In genomic region chr20:36645998-36646397, GRCh38 we compare ENCODE assay signal across 10 cellular contexts. TPM values are rescaled to one million over a fixed set of nuclear protein-coding genes. Genes with fewer than 3 reads are reported as not detected.
DNase-seq lines count a peak whose midpoint lies in the region; ATAC-seq and TF ChIP-seq lines count a peak whose summit lies in the region.
"Had no signal": no experiment of that assay in that cellular context is flagged by ENCODE, and none has a peak within 500 bp of the region (broad histone marks: within the 10 kb centered on the region; RNA-seq: fewer than 3 reads in every experiment).

TSS of gene SLA2 (minus strand) at chr20:36646196. CDS start at chr20:36641335, 4,861 bp downstream.

- no peak within 1 kb of the TSS for H3K4ac ChIP-seq in H9 (ENCODE audit: low read depth, low read length)

- H4K20me1 ChIP-seq in H9 (ENCODE audit: control insufficient read depth, insufficient read depth, insufficient read length): no peaks in the 10 kb centered on the region

- H2BK120ac ChIP-seq in H9 (ENCODE audit: low read depth, low read length, poor library complexity, severe bottlenecking): peak within 1 kb of the TSS; percentile 30

- H3K4me1 ChIP-seq in H9 (ENCODE audit: insufficient read depth, low read length) (peaks cover 8% of the 10 kb centered on the region; the same call in 1 of the 2 replicates), endodermal cell (ENCODE audit: control insufficient read depth, insufficient read depth, low read length) (peaks cover 13% of the 10 kb centered on the region)
- H3K4me1 ChIP-seq: parathyroid adenoma had no signal

- no peak within 1 kb of the TSS for H3T11ph ChIP-seq in H9 (ENCODE audit: low read length)

- H3K27me3 ChIP-seq in H9 (ENCODE audit: insufficient read depth, low read length) (no peaks in the 10 kb centered on the region), endodermal cell (ENCODE audit: control insufficient read depth, insufficient read depth, low read length, poor library complexity, severe bottlenecking) (no peaks in the 10 kb centered on the region)

- no CpG with 5 or more reads among the region's 9 CpGs for WGBS in H9 (ENCODE audit: extremely low coverage, insufficient read length, low lambda C conversion rate)
- WGBS in endodermal cell (ENCODE audit: insufficient coverage in 1 of 2, insufficient read length in 1 of 2), 2 experiments: 81 to 90% methylated on average over 9 of the region's 9 CpGs

- no peaks in the 10 kb centered on the region for H3K23me2 ChIP-seq in H9 (ENCODE audit: insufficient read length, low read depth, low read length, poor library complexity, severe bottlenecking)

- H3K27ac ChIP-seq in H9 (ENCODE audit: insufficient read length, low read depth, low read length) (no peak within 1 kb of the TSS), endodermal cell (ENCODE audit: low read depth, low read length) (no peak within 1 kb of the TSS)
- H3K27ac ChIP-seq: parathyroid adenoma had no signal

- H3K9me3 Mint-ChIP-seq in H9 (no peaks in the 10 kb centered on the region), endodermal cell (no peaks in the 10 kb centered on the region)
- no peaks in the 10 kb centered on the region for H3K9me3 Mint-ChIP-seq in activated CD4-positive, alpha-beta T cell treated with anti-CD3 and anti-CD28 coated beads for 36 hours (ENCODE audit: low read depth)
- H3K9me3 Mint-ChIP-seq: brain had no signal

- H3K56ac ChIP-seq in H9 (ENCODE audit: insufficient read length, low read depth, low read length): no peak within 1 kb of the TSS

- no peak within 1 kb of the TSS for H2BK12ac ChIP-seq in H9 (ENCODE audit: insufficient read length, low read depth, low read length)

- H3K4me1 Mint-ChIP-seq in H9 (peaks cover 33% of the 10 kb centered on the region in 2 experiments), endodermal cell (peaks cover 46% of the 10 kb centered on the region)
- H3K4me1 Mint-ChIP-seq in activated CD4-positive, alpha-beta T cell treated with anti-CD3 and anti-CD28 coated beads for 36 hours: peaks cover 41% of the 10 kb centered on the region

- H3K36me3 ChIP-seq in endodermal cell (ENCODE audit: control insufficient read depth, insufficient read depth, low read length): no peaks in the 10 kb centered on the region

- no peak within 1 kb of the TSS for H4K8ac ChIP-seq in H9 (replicated peaks; ENCODE audit: insufficient read length, low read depth, low read length)

- ATAC-seq in activated CD4-positive, alpha-beta T cell treated with anti-CD3 and anti-CD28 coated beads for 36 hours: peak; percentile 62
- no peak for ATAC-seq in SK-N-SH treated with all-trans-retinoic acid at 6 μM for 48 hours
- no peak for ATAC-seq in HG02642 (IDR thresholded peaks at IDR 0.05; ENCODE audit: poor library complexity, unreplicated experiment)
- no peak for ATAC-seq in GM18909 (IDR thresholded peaks at IDR 0.05; ENCODE audit: poor library complexity, unreplicated experiment)

- no peak within 1 kb of the TSS for H2AK5ac ChIP-seq in H9 (ENCODE audit: insufficient read length, low read length)

- H3K14ac ChIP-seq in H9 (ENCODE audit: insufficient read depth, low read length): no peak within 1 kb of the TSS

- no peak within 1 kb of the TSS for H3K4me3 ChIP-seq in endodermal cell (ENCODE audit: low read length)

- DNase-seq in H9: no peak
- DNase-seq in activated CD4-positive, alpha-beta T cell treated with anti-CD3 and anti-CD28 coated beads for 36 hours: peak; percentile 79
- DNase-seq in endodermal cell: no peak
- peak; percentile 29 for DNase-seq in stimulated activated CD8-positive, alpha-beta memory T cell treated with anti-CD3 and anti-CD28 coated beads, Interleukin-15, amount 100 ng/mL, for 24 hours (ENCODE audit: low read depth)
- DNase-seq in amniotic stem cell (lab: John Stamatoyannopoulos, UW): no peak

- H2BK15ac ChIP-seq in H9 (ENCODE audit: low read depth, low read length): no peak within 1 kb of the TSS

- H2AFZ ChIP-seq in H9 (ENCODE audit: low read length): no peak within 1 kb of the TSS
- H2AFZ ChIP-seq: parathyroid adenoma had no signal

- H3K9me3 ChIP-seq in H9 (ENCODE audit: control insufficient read depth, low read depth, low read length): no peaks in the 10 kb centered on the region
- H3K9me3 ChIP-seq in endodermal cell (ENCODE audit: control insufficient read depth, low read length): no peaks in the 10 kb centered on the region

- CTCF ChIA-PET in activated CD4-positive, alpha-beta T cell treated with anti-CD3 and anti-CD28 coated beads for 36 hours (lab: Charles Lee): interaction anchor here (0.7 to 1.4 kb wide), 11 partner anchors 9 to 243 kb away, joined by 3 to 7 read pairs (median 3); partner anchors contain the start of gene DSN1

- H3K9ac ChIP-seq in H9 (ENCODE audit: extremely low read depth, insufficient read length, low read length) (no peak within 1 kb of the TSS), endodermal cell (ENCODE audit: extremely low read depth, low read length, poor library complexity, severe bottlenecking) (no peak within 1 kb of the TSS)
- H3K9ac ChIP-seq: parathyroid adenoma had no signal

- intact Hi-C loops in activated CD4-positive, alpha-beta T cell treated with anti-CD3 and anti-CD28 coated beads for 36 hours (cut with DNase I, micrococcal nuclease): loop anchor here (1.0 to 2.0 kb wide), 4 partner anchors 15 to 74 kb away; no protein-coding TSS in a partner anchor

- H3K27me3 Mint-ChIP-seq in H9 (ENCODE audit: low read depth) (no peaks in the 10 kb centered on the region; the same call in 1 of the 2 replicates), endodermal cell (ENCODE audit: insufficient read depth) (no peaks in the 10 kb centered on the region)
- no peaks in the 10 kb centered on the region for H3K27me3 Mint-ChIP-seq in activated CD4-positive, alpha-beta T cell treated with anti-CD3 and anti-CD28 coated beads for 36 hours
- H3K27me3 Mint-ChIP-seq: brain had no signal

- H2BK20ac ChIP-seq in H9 (ENCODE audit: low read depth, low read length, poor library complexity, severe bottlenecking): no peak within 1 kb of the TSS

- TF ChIP-seq CTCF in H9 (conservative IDR thresholded peaks at IDR 0.05): no peak
- TF ChIP-seq CTCF in endodermal cell (conservative IDR thresholded peaks at IDR 0.05): no peak

- H4K5ac ChIP-seq in H9 (ENCODE audit: insufficient read length, low read depth, low read length): no peak within 1 kb of the TSS

- no peak within 1 kb of the TSS for H2BK5ac ChIP-seq in H9 (ENCODE audit: insufficient read length, low read length)

- no peak within 1 kb of the TSS for H4K91ac ChIP-seq in H9 (ENCODE audit: insufficient read length, low read depth, low read length)

- POLR2A ChIA-PET in activated CD4-positive, alpha-beta T cell treated with anti-CD3 and anti-CD28 coated beads for 36 hours (lab: Charles Lee): interaction anchor here (1.1 to 1.3 kb wide), 2 partner anchors 9 to 40 kb away, joined by 3 to 8 read pairs; partner anchors contain the start of gene RAB5IF

- no peak within 1 kb of the TSS for H3K4me2 ChIP-seq in H9 (ENCODE audit: insufficient read depth, insufficient read length, low read length)

- peak within 1 kb of the TSS; percentile 44 to 85 (median 76); a peak in 5 of 7 replicates for H3K27ac Mint-ChIP-seq in H9
- H3K27ac Mint-ChIP-seq in activated CD4-positive, alpha-beta T cell treated with anti-CD3 and anti-CD28 coated beads for 36 hours: peak within 1 kb of the TSS; percentile 99
- peak within 1 kb of the TSS; percentile 65 for H3K27ac Mint-ChIP-seq in endodermal cell

- H3K79me2 ChIP-seq in H9 (ENCODE audit: insufficient read depth, low read length): no peaks in the 10 kb centered on the region
- H3K79me2 ChIP-seq: parathyroid adenoma had no signal

- H3K4me3 Mint-ChIP-seq in H9 (no peak within 1 kb of the TSS), endodermal cell (no peak within 1 kb of the TSS)
- H3K4me3 Mint-ChIP-seq in activated CD4-positive, alpha-beta T cell treated with anti-CD3 and anti-CD28 coated beads for 36 hours: peak within 1 kb of the TSS; percentile 81
- H3K4me3 Mint-ChIP-seq: brain had no signal

- H3K36me3 Mint-ChIP-seq in H9 (ENCODE audit: insufficient read depth in 1 of 3, low read depth in 3 of 3) (no peaks in the 10 kb centered on the region), endodermal cell (ENCODE audit: low read depth) (no peaks in the 10 kb centered on the region)
- H3K36me3 Mint-ChIP-seq in activated CD4-positive, alpha-beta T cell treated with anti-CD3 and anti-CD28 coated beads for 36 hours (ENCODE audit: low read depth): peaks cover 24% of the 10 kb centered on the region
- H3K36me3 Mint-ChIP-seq: brain had no signal

- no peak within 1 kb of the TSS for H3K23ac ChIP-seq in H9 (ENCODE audit: insufficient read length, low read depth, low read length)

- no peaks in the 10 kb centered on the region for H3K79me1 ChIP-seq in H9 (ENCODE audit: insufficient read depth, low read depth, low read length, poor library complexity, severe bottlenecking)

- no peak within 1 kb of the TSS for H3K18ac ChIP-seq in H9 (ENCODE audit: insufficient read length, low read depth, low read length)

TF ChIP-seq in SK-N-SH treated with all-trans-retinoic acid at 6 μM for 48 hours, 23 proteins besides CTCF, POLR2A, EP300 and RAD21 (continues in another document):
- TF ChIP-seq RARB (CRISPR knock-in tag; IDR thresholded peaks at IDR 0.05) (no peak), GLIS3 (CRISPR knock-in tag; IDR thresholded peaks at IDR 0.05) (no peak), TOX (CRISPR knock-in tag; IDR thresholded peaks at IDR 0.05; ENCODE audit: borderline replicate concordance) (no peak)

RNA-seq across cellular contexts. Expression of gene SLA2, which starts in this region (rescaled TPM):
- total RNA-seq in H9 (2021) (0.13 and 0.20 TPM in 2 replicates), endodermal cell (under 1 TPM; 0.44 to 0.68 TPM)
- 10 to 100 TPM; 48.7 to 52.6 TPM for total RNA-seq in activated CD4-positive, alpha-beta T cell treated with anti-CD3 and anti-CD28 coated beads for 36 hours
- 0.18 TPM for polyA plus RNA-seq in endodermal cell (2013, experiment 1 of 2)
- polyA plus RNA-seq in endodermal cell (2013, experiment 2 of 2): 0.12 TPM

Comparison
In these comparisons a context has a peak if more than half of its experiments do, and no peak if none do; other contexts are left out.
1. RNA of gene SLA2 (total RNA-seq): 48.7 to 52.6 TPM in activated CD4-positive, alpha-beta T cell treated with anti-CD3 and anti-CD28 coated beads for 36 hours; 0.44 to 0.68 TPM in endodermal cell and 0.13 to 0.20 TPM in H9; every median in the first group is over 10 times any median in the second.
2. DNase-seq: peak in activated CD4-positive, alpha-beta T cell treated with anti-CD3 and anti-CD28 coated beads for 36 hours (single experiment) and stimulated activated CD8-positive, alpha-beta memory T cell treated with anti-CD3 and anti-CD28 coated beads, Interleukin-15, amount 100 ng/mL, for 24 hours (single experiment); none in H9 (single experiment), endodermal cell (single experiment) and amniotic stem cell (single experiment).
3. Peak in every context shown above with its lines, with median percentiles within 50 percentile points of each other: H3K27ac Mint-ChIP-seq.